In genomic region chr11:36306888-36307287, GRCh38 we compare ENCODE assay signal across 9 cellular contexts. TPM values are rescaled to one million over a fixed set of nuclear protein-coding genes. Genes with fewer than 3 reads are reported as not detected.
DNase-seq lines count a peak whose midpoint lies in the region; ATAC-seq, FAIRE-seq and TF ChIP-seq lines count a peak whose summit lies in the region.
"Had no signal": no experiment of that assay in that cellular context is flagged by ENCODE, and none has a peak within 500 bp of the region (broad histone marks: within the 10 kb centered on the region; RNA-seq: fewer than 3 reads in every experiment).

No MANE protein-coding gene starts in this region.

- no peaks in the 10 kb centered on the region for H3F3A ChIP-seq in MM.1S (ENCODE audit: insufficient read depth, low read length)

- H3K4me2 ChIP-seq in MM.1S (ENCODE audit: low read depth, low read length) = no peak overlapping the region

- H3K36me3 Mint-ChIP-seq in natural killer cell treated with Interleukin-12 subunit alpha and Interleukin-12 subunit beta and Interleukin-15 and Interleukin-18, amount 100 ng/mL, for 72 hours = no peaks in the 10 kb centered on the region

- H3K9me3 ChIP-seq in MM.1S (replicated peaks; ENCODE audit: insufficient read depth, low read length) = no peaks in the 10 kb centered on the region
- H3K9me3 ChIP-seq in kidney (ENCODE audit: control insufficient read depth in 1 of 2, low read length in 2 of 2) = no peaks in the 10 kb centered on the region

- peak in 1 of 2 donors; percentile 66 for ATAC-seq in natural killer cell treated with Interleukin-12 subunit alpha and Interleukin-12 subunit beta and Interleukin-15 and Interleukin-18, amount 100 ng/mL, for 72 hours
- ATAC-seq in HG03571 (IDR thresholded peaks at IDR 0.05; ENCODE audit: unreplicated experiment) (no peak), HG03460 (IDR thresholded peaks at IDR 0.05; ENCODE audit: unreplicated experiment) (no peak)

- H3K4me3 ChIP-seq in MM.1S (ENCODE audit: low read length) = no peak overlapping the region
- no peak overlapping the region for H3K4me3 ChIP-seq in astrocyte of the spinal cord (ENCODE audit: low read depth, low read length)
- H3K4me3 ChIP-seq in kidney (ENCODE audit: low read length in 2 of 2) = no peak overlapping the region

- TF ChIP-seq CTCF in GM12873 (IDR thresholded peaks at IDR 0.05; ENCODE audit: insufficient read depth, low read depth, low read length, missing control alignments) (peak; percentile 38), MM.1S (IDR thresholded peaks at IDR 0.05; ENCODE audit: low read length) (peak; percentile 60), astrocyte of the spinal cord (IDR thresholded peaks at IDR 0.05; ENCODE audit: low read depth, low read length) (peak; percentile 60), kidney (IDR thresholded peaks at IDR 0.05; ENCODE audit: borderline replicate concordance, extremely low read depth, insufficient read depth) (no peak)

- no peaks in the 10 kb centered on the region for H3K27me3 Mint-ChIP-seq in natural killer cell treated with Interleukin-12 subunit alpha and Interleukin-12 subunit beta and Interleukin-15 and Interleukin-18, amount 100 ng/mL, for 72 hours

- H3K27ac ChIP-seq in MM.1S (ENCODE audit: low read length) (no peak overlapping the region), kidney (ENCODE audit: low read depth in 2 of 2, low read length in 2 of 2) (no peak overlapping the region)

- H3K4me3 Mint-ChIP-seq in natural killer cell treated with Interleukin-12 subunit alpha and Interleukin-12 subunit beta and Interleukin-15 and Interleukin-18, amount 100 ng/mL, for 72 hours = no peak overlapping the region

- H4K20me1 ChIP-seq in MM.1S (ENCODE audit: insufficient read depth, low read length) = no peaks in the 10 kb centered on the region

- peak overlapping the region; percentile 5 to 60 for H3K27ac Mint-ChIP-seq in natural killer cell treated with Interleukin-12 subunit alpha and Interleukin-12 subunit beta and Interleukin-15 and Interleukin-18, amount 100 ng/mL, for 72 hours

- in situ Hi-C loops in astrocyte of the spinal cord (cut with HindIII; ENCODE audit: low sequenced_read_pairs) = no loop called here

- no peak overlapping the region for H3K9ac ChIP-seq in MM.1S (ENCODE audit: low read length)
- no peak overlapping the region for H3K9ac ChIP-seq in kidney (ENCODE audit: low read length in 2 of 2)

- FAIRE-seq in kidney (lab: Jason Lieb, UNC) = no peak

- H3K9me3 Mint-ChIP-seq in natural killer cell treated with Interleukin-12 subunit alpha and Interleukin-12 subunit beta and Interleukin-15 and Interleukin-18, amount 100 ng/mL, for 72 hours = no peaks in the 10 kb centered on the region

- no peaks in the 10 kb centered on the region for H3K79me2 ChIP-seq in MM.1S (ENCODE audit: low read length)

- DNase-seq in MM.1S (peak; percentile 49), astrocyte of the spinal cord (ENCODE audit: low read depth, low spot score) (peak; percentile 75), kidney (no peak)
- no peak for DNase-seq in natural killer cell treated with Interleukin-12 subunit alpha and Interleukin-12 subunit beta and Interleukin-15 and Interleukin-18, amount 100 ng/mL, for 72 hours (ENCODE audit: low spot score)
- DNase-seq in stimulated activated naive CD4-positive, alpha-beta T cell treated with Interleukin-2 at 50 U/mL for 16 hours (lab: John Stamatoyannopoulos, UW) = no peak
- DNase-seq: effector CD4-positive, alpha-beta T cell had no signal

- H3K36me3 ChIP-seq in MM.1S (replicated peaks; ENCODE audit: insufficient read depth, low read length) = no peaks in the 10 kb centered on the region
- no peaks in the 10 kb centered on the region for H3K36me3 ChIP-seq in kidney (ENCODE audit: control insufficient read depth in 1 of 2, insufficient read depth in 2 of 2, low read length in 2 of 2)

- no peaks in the 10 kb centered on the region for H3K27me3 ChIP-seq in MM.1S (replicated peaks; ENCODE audit: insufficient read depth, low read length)

- no peak overlapping the region for H2AFZ ChIP-seq in MM.1S (ENCODE audit: low read length)

- peaks cover 25 to 31% of the 10 kb centered on the region in 2 donors for H3K4me1 Mint-ChIP-seq in natural killer cell treated with Interleukin-12 subunit alpha and Interleukin-12 subunit beta and Interleukin-15 and Interleukin-18, amount 100 ng/mL, for 72 hours (ENCODE audit: low read depth in 2 of 2)

- intact Hi-C loops in kidney (cut with DNase I) = no loop called here

- no peaks in the 10 kb centered on the region for H3K9me2 ChIP-seq in MM.1S (replicated peaks; ENCODE audit: insufficient read depth, low read length)

- H3K4me1 ChIP-seq in MM.1S (ENCODE audit: low read length) = no peaks in the 10 kb centered on the region
- H3K4me1 ChIP-seq in kidney (ENCODE audit: control insufficient read depth in 1 of 2, insufficient read depth in 1 of 2, low read depth in 1 of 2, low read length in 2 of 2) = no peaks in the 10 kb centered on the region

RNA-seq across cellular contexts. Expression of gene PRR5L, which starts 10.8 kb away (rescaled TPM):
- total RNA-seq in natural killer cell treated with Interleukin-12 subunit alpha and Interleukin-12 subunit beta and Interleukin-15 and Interleukin-18, amount 100 ng/mL, for 72 hours = 100 to 1,000 TPM; 172 to 533 TPM
- 17.5 TPM for total RNA-seq in kidney
- 6.3 TPM for polyA plus RNA-seq in kidney (ENCODE audit: insufficient read depth, low read depth, low replicate concordance)

RNA-seq across cellular contexts. Expression of gene COMMD9, which starts 17.7 kb away (rescaled TPM):
- total RNA-seq in natural killer cell treated with Interleukin-12 subunit alpha and Interleukin-12 subunit beta and Interleukin-15 and Interleukin-18, amount 100 ng/mL, for 72 hours = 10 to 100 TPM; 49.1 to 54.8 TPM
- total RNA-seq in kidney = 64.7 TPM
- 182 TPM for polyA plus RNA-seq in kidney (ENCODE audit: insufficient read depth, low read depth, low replicate concordance)

Comparison
In these comparisons a context has a peak if more than half of its experiments do, and no peak if none do; other contexts are left out.
1. DNase-seq: peak in MM.1S (single experiment) and astrocyte of the spinal cord (single experiment); none in natural killer cell treated with Interleukin-12 subunit alpha and Interleukin-12 subunit beta and Interleukin-15 and Interleukin-18, amount 100 ng/mL, for 72 hours (single experiment), kidney (single experiment) and stimulated activated naive CD4-positive, alpha-beta T cell treated with Interleukin-2 at 50 U/mL for 16 hours (single experiment).